Comparison of ENCODE assay signal across 11 cellular contexts in genomic region chr15:60568301-60568742, GRCh38.
A peak's percentile ranks its signal among the peaks of the same experiment; 100 is the strongest.
DNase-seq lines count a peak whose midpoint lies in the region; ATAC-seq and TF ChIP-seq lines count a peak whose summit lies in the region.
"Had no signal": no experiment of that assay in that cellular context is flagged by ENCODE, and none has a peak within 500 bp of the region (broad histone marks: within the 10 kb centered on the region; RNA-seq: fewer than 3 reads in every experiment).

No MANE protein-coding gene starts in this region.

- H3K36me3 Mint-ChIP-seq in effector memory CD8-positive, alpha-beta T cell (ENCODE audit: insufficient read depth): peaks cover 82% of the 10 kb centered on the region
- H3K36me3 Mint-ChIP-seq in mesothelial cell of epicardium: no peaks in the 10 kb centered on the region

- ATAC-seq in GM19467 (IDR thresholded peaks at IDR 0.05; ENCODE audit: unreplicated experiment): peak; percentile 68
- peak; percentile 85 for ATAC-seq in HG03175 (IDR thresholded peaks at IDR 0.05; ENCODE audit: unreplicated experiment)
- no peak for ATAC-seq in effector memory CD8-positive, alpha-beta T cell (replicated peaks)
- no peak for ATAC-seq in left cardiac atrium
- ATAC-seq: body of pancreas, left ventricle myocardium superior had no signal

- TF ChIP-seq CTCF in GM12865 (IDR thresholded peaks at IDR 0.05; ENCODE audit: insufficient read depth, low read depth, low read length, missing control alignments) (no peak), mesothelial cell of epicardium (IDR thresholded peaks at IDR 0.05; ENCODE audit: unreplicated experiment) (no peak)

- H3K27me3 Mint-ChIP-seq in effector memory CD8-positive, alpha-beta T cell: no peaks in the 10 kb centered on the region
- no peaks in the 10 kb centered on the region for H3K27me3 Mint-ChIP-seq in mesothelial cell of epicardium (ENCODE audit: low read depth)

- peak overlapping the region; percentile 56 for H3K4me3 ChIP-seq in GM12865 (ENCODE audit: low read depth, low read length)
- H3K4me3 ChIP-seq: body of pancreas had no signal

- H3K4me1 Mint-ChIP-seq in effector memory CD8-positive, alpha-beta T cell (ENCODE audit: low read depth in 2 of 2): peaks cover 69 to 95% of the 10 kb centered on the region in 2 donors
- H3K4me1 Mint-ChIP-seq in mesothelial cell of epicardium: peaks cover 2% of the 10 kb centered on the region

- peak overlapping the region; percentile 66 to 79 for H3K4me3 Mint-ChIP-seq in effector memory CD8-positive, alpha-beta T cell
- H3K4me3 Mint-ChIP-seq in mesothelial cell of epicardium: no peak overlapping the region

- intact Hi-C loops in left cardiac atrium (cut with DNase I): no loop called here

- DNase-seq in GM12865 (ENCODE audit: low read depth) (peak; percentile 92), cerebellar cortex (ENCODE audit: low spot score) (no peak), left cardiac atrium (no peak), mesothelial cell of epicardium (ENCODE audit: low spot score in 2 of 2, unreplicated experiment in 2 of 2) (no peak)
- DNase-seq in effector memory CD8-positive, alpha-beta T cell: no peak
- DNase-seq in effector CD8-positive, alpha-beta T cell (lab: John Stamatoyannopoulos, UW): no peak
- DNase-seq: body of pancreas, DND-41, left ventricle myocardium superior had no signal

- no peaks in the 10 kb centered on the region for H3K9me3 Mint-ChIP-seq in effector memory CD8-positive, alpha-beta T cell
- no peaks in the 10 kb centered on the region for H3K9me3 Mint-ChIP-seq in mesothelial cell of epicardium

- H3K27ac Mint-ChIP-seq in effector memory CD8-positive, alpha-beta T cell: peak overlapping the region; percentile 70 to 98
- no peak overlapping the region for H3K27ac Mint-ChIP-seq in mesothelial cell of epicardium

Comparison
In these comparisons a context has a peak if more than half of its experiments do, and no peak if none do; other contexts are left out.
1. ATAC-seq: peak in GM19467 (single experiment) and HG03175 (single experiment); none in effector memory CD8-positive, alpha-beta T cell (single experiment) and left cardiac atrium (0 of 2).